In the genomic region with DNA sequence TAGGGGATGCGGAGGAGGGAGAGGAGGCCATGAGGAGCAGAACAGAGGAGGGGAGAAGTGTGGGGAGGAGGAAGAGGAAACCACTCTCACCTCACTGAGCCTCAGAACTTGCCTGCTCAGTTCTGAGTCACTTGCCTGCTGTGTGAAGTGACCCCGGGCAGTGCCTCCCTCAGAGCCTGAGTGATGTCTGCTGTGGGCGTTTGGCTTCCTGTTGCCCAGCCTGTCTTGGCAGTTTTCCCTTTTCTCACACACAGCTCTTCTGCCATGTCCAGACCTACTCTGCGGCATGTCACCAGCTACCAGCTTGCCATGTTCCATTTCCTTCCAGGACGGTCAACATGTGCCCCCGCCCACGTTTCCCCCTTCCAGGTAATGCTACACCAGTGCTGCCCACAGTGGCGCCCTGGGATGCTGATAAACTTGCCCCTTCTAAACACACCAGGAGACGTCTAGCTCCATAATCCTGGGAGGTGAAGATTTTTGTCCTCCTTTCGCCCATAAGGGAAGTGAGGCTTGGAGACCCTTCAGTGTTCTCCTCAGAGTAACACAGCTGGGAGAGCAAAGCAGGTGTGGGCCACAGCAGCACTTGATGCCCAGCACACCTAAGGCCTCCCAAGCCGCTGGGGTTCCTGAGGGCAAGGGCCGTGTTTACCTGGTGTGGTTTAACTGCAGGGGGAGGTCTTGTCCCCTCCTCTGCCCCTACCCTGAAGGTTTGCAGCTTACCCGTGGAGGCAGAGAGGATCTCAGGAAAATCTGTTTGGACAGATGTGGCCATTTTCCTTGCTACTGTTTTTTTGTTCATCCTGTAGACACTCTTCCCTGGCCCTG, we compare ENCODE assay signal across 8 cellular contexts.
DNase-seq lines count a peak whose midpoint lies in the region; ATAC-seq and TF ChIP-seq lines count a peak whose summit lies in the region.

No MANE protein-coding gene starts in this region.

- DNase-seq in activated naive CD4-positive, alpha-beta T cell treated with anti-CD3 and anti-CD28 coated beads, Interleukin-2, amount 50 U/mL, for 72 hours (ENCODE audit: low spot score in 2 of 2): peak; percentile 40 to 76
- no peak for DNase-seq in activated naive CD4-positive, alpha-beta T cell treated with Interleukin-2 at 50 U/mL for 16 hours
- peak; percentile 34 to 54 for DNase-seq in activated CD4-positive, alpha-beta T cell treated with anti-CD3 and anti-CD28 coated beads, Interleukin-2, amount 50 U/mL, for 48 hours
- peak; percentile 51 to 55 for DNase-seq in foreskin fibroblast
- DNase-seq in stromal cell of bone marrow (ENCODE audit: low read depth): peak; percentile 47
- DNase-seq in SHP77 (lab: John Stamatoyannopoulos, UW): no peak

- TF ChIP-seq CTCF in foreskin fibroblast (IDR thresholded peaks at IDR 0.05; ENCODE audit: low read depth, low read length): no peak

- H3K9me3 Mint-ChIP-seq in activated naive CD4-positive, alpha-beta T cell treated with anti-CD3 and anti-CD28 coated beads, Interleukin-2, amount 50 U/mL, for 72 hours: no peaks in the 10 kb centered on the region

- no peak overlapping the region for H3K4me3 ChIP-seq in foreskin fibroblast (ENCODE audit: low read depth in 1 of 2, low read length in 2 of 2)

- ATAC-seq in activated naive CD4-positive, alpha-beta T cell treated with anti-CD3 and anti-CD28 coated beads, Interleukin-2, amount 50 U/mL, for 72 hours: peak; percentile 95 to 98
- ATAC-seq in HG02938 (IDR thresholded peaks at IDR 0.05; ENCODE audit: unreplicated experiment): no peak
- ATAC-seq in GM18498 (IDR thresholded peaks at IDR 0.05; ENCODE audit: unreplicated experiment): no peak

- H3K36me3 Mint-ChIP-seq in activated naive CD4-positive, alpha-beta T cell treated with anti-CD3 and anti-CD28 coated beads, Interleukin-2, amount 50 U/mL, for 72 hours: no peaks in the 10 kb centered on the region

- no peak overlapping the region for H3K27ac Mint-ChIP-seq in activated naive CD4-positive, alpha-beta T cell treated with anti-CD3 and anti-CD28 coated beads, Interleukin-2, amount 50 U/mL, for 72 hours

Comparison
In these comparisons a context has a peak if more than half of its experiments do, and no peak if none do; other contexts are left out.
1. DNase-seq: peak in activated naive CD4-positive, alpha-beta T cell treated with anti-CD3 and anti-CD28 coated beads, Interleukin-2, amount 50 U/mL, for 72 hours (2 of 2), activated CD4-positive, alpha-beta T cell treated with anti-CD3 and anti-CD28 coated beads, Interleukin-2, amount 50 U/mL, for 48 hours (2 of 2), foreskin fibroblast (2 of 2) and stromal cell of bone marrow (single experiment); none in activated naive CD4-positive, alpha-beta T cell treated with Interleukin-2 at 50 U/mL for 16 hours (single experiment) and SHP77 (0 of 2).
2. ATAC-seq: peak in activated naive CD4-positive, alpha-beta T cell treated with anti-CD3 and anti-CD28 coated beads, Interleukin-2, amount 50 U/mL, for 72 hours (2 of 2); none in HG02938 (single experiment) and GM18498 (single experiment).